ENCODE assay signal across 25 cellular contexts in the genomic region with DNA sequence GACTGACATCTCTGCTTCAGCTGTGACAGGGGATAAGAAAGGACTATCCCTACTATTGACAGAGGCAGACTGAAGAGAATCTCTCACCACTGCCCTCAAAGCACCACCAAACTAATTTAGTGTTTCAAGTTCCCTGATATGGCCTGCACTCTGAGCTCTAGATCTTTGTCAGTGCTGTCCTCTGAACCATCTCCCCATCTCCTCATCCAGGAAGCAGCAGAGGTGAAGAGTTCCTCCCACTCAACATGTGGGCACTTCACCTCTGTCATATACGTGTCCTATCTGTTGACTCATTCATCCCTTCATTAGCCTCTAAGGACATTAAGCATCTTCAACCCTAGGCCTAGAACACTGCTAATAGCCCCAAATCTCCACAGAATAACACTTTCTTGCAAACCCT. TPM values are rescaled to one million over a fixed set of nuclear protein-coding genes. Genes with fewer than 3 reads are reported as not detected.
DNase-seq lines count a peak whose midpoint lies in the region; ATAC-seq and TF ChIP-seq lines count a peak whose summit lies in the region.
"Had no signal": no experiment of that assay in that cellular context is flagged by ENCODE, and none has a peak within 500 bp of the region (broad histone marks: within the 10 kb centered on the region; RNA-seq: fewer than 3 reads in every experiment).

No MANE protein-coding gene starts in this region.

- POLR2A ChIA-PET in Panc1 (lab: Charles Lee), result interaction anchor here (0.6 kb wide), 1 partner anchor 337 kb away, joined by 7 read pairs; no protein-coding TSS in a partner anchor

- peak; percentile 34 to 39 for ATAC-seq in CD4-positive, CD25-positive, alpha-beta regulatory T cell (ENCODE audit: low read depth in 2 of 2)
- ATAC-seq in Panc1 (no peak), gastrocnemius medialis (no peak), GM18520 (IDR thresholded peaks at IDR 0.05; ENCODE audit: unreplicated experiment) (no peak), HG02610 (IDR thresholded peaks at IDR 0.05; ENCODE audit: unreplicated experiment) (no peak)
- ATAC-seq: left colon, SK-N-SH treated with all-trans-retinoic acid at 6 μM for 48 hours had no signal

- CTCF ChIA-PET in Panc1 (lab: Charles Lee), result no interaction called here

- TF ChIP-seq POLR2A in gastrocnemius medialis (IDR thresholded peaks at IDR 0.05), result no peak

- H3K27me3 ChIP-seq in CD4-positive, CD25-positive, alpha-beta regulatory T cell (ENCODE audit: control insufficient read depth, insufficient read depth, low read length), result no peaks in the 10 kb centered on the region
- H3K27me3 ChIP-seq in Panc1 (ENCODE audit: control insufficient read depth, insufficient read depth, low read length) (no peaks in the 10 kb centered on the region), gastrocnemius medialis (no peaks in the 10 kb centered on the region)
- H3K27me3 ChIP-seq: BE2C, colonic mucosa, upper lobe of left lung had no signal

- TF ChIP-seq CTCF in Panc1 (IDR thresholded peaks at IDR 0.05), result no peak
- no peak for TF ChIP-seq CTCF in nephron progenitor cell (IDR thresholded peaks at IDR 0.05)
- TF ChIP-seq CTCF in gastrocnemius medialis (IDR thresholded peaks at IDR 0.05 in 4 of 5, conservative IDR thresholded peaks at IDR 0.05 in 1 of 5), result no peak

- peaks cover 47% of the 10 kb centered on the region for H3K36me3 Mint-ChIP-seq in T-helper 1 cell treated with Interleukin-12 subunit alpha and Interleukin-12 subunit beta and Interleukin-4 antibody, amounts not matched to agents 30 μg/mL and 1 μg/mL, for 36 hours (ENCODE audit: low read depth)
- peaks cover 21% of the 10 kb centered on the region for H3K36me3 Mint-ChIP-seq in CD4-positive, CD25-positive, alpha-beta regulatory T cell
- peaks cover 49% of the 10 kb centered on the region for H3K36me3 Mint-ChIP-seq in nephron progenitor cell (ENCODE audit: low read depth)

- H3K36me3 ChIP-seq in CD4-positive, CD25-positive, alpha-beta regulatory T cell (ENCODE audit: control insufficient read depth, insufficient read depth, low read length), result peaks cover 2% of the 10 kb centered on the region
- H3K36me3 ChIP-seq in Panc1 (ENCODE audit: control insufficient read depth, insufficient read depth, low read length), result peaks cover 38% of the 10 kb centered on the region
- H3K36me3 ChIP-seq in gastrocnemius medialis, result no peaks in the 10 kb centered on the region
- H3K36me3 ChIP-seq: colonic mucosa had no signal

- no peaks in the 10 kb centered on the region for H3K9me3 ChIP-seq in CD4-positive, CD25-positive, alpha-beta regulatory T cell (ENCODE audit: control insufficient read depth in 2 of 2, low read length in 2 of 2)
- H3K9me3 ChIP-seq in Panc1 (ENCODE audit: control insufficient read depth, insufficient read depth, low read depth, low read length) (no peaks in the 10 kb centered on the region), gastrocnemius medialis (no peaks in the 10 kb centered on the region)
- H3K9me3 ChIP-seq: BE2C, colonic mucosa, upper lobe of left lung had no signal

- in situ Hi-C loops in Panc1 (cut with HindIII; ENCODE audit: low pct_unique_long_range_greater_than_20kb, low sequenced_read_pairs), result no loop called here
- in situ Hi-C loops in gastrocnemius medialis (cut with MboI; ENCODE audit: low sequenced_read_pairs in 4 of 4), result no loop called here

- H3K27ac ChIP-seq in CD4-positive, CD25-positive, alpha-beta regulatory T cell (ENCODE audit: insufficient read depth, low read length, poor library complexity, severe bottlenecking), result peak overlapping the region; percentile 39
- no peak overlapping the region for H3K27ac ChIP-seq in Panc1 (ENCODE audit: low read length)
- no peak overlapping the region for H3K27ac ChIP-seq in gastrocnemius medialis
- H3K27ac ChIP-seq: colonic mucosa, upper lobe of left lung had no signal

- intact Hi-C loops in Panc1 (cut with micrococcal nuclease; ENCODE audit: unreplicated experiment), result no loop called here
- intact Hi-C loops in gastrocnemius medialis (cut with DNase I; ENCODE audit: low total_unique reads), result no loop called here

- H3K4me1 Mint-ChIP-seq in T-helper 1 cell treated with Interleukin-12 subunit alpha and Interleukin-12 subunit beta and Interleukin-4 antibody, amounts not matched to agents 30 μg/mL and 1 μg/mL, for 36 hours (ENCODE audit: low read depth), result peaks cover 31% of the 10 kb centered on the region
- H3K4me1 Mint-ChIP-seq in CD4-positive, CD25-positive, alpha-beta regulatory T cell, result peaks cover 14 to 39% (median 20%) of the 10 kb centered on the region in 4 donors
- H3K4me1 Mint-ChIP-seq in nephron progenitor cell, result no peaks in the 10 kb centered on the region
- H3K4me1 Mint-ChIP-seq: H9 had no signal

- H3K4me3 Mint-ChIP-seq in T-helper 1 cell treated with Interleukin-12 subunit alpha and Interleukin-12 subunit beta and Interleukin-4 antibody, amounts not matched to agents 30 μg/mL and 1 μg/mL, for 36 hours, result no peak overlapping the region
- H3K4me3 Mint-ChIP-seq in CD4-positive, CD25-positive, alpha-beta regulatory T cell, result peak overlapping the region in 1 of 4 donors; percentile 29
- H3K4me3 Mint-ChIP-seq in nephron progenitor cell, result no peak overlapping the region
- H3K4me3 Mint-ChIP-seq: activated T-cell treated with anti-CD3 and anti-CD28 coated beads, Interleukin-2, amount 50 U/mL, for 72 hours; brain; H9; neural crest cell had no signal

- DNase-seq in T-helper 1 cell (no peak), Panc1 (ENCODE audit: low read depth, low spot score) (no peak), nephron progenitor cell (no peak), gastrocnemius medialis (no peak)
- peak in 1 of 3 donors; percentile 12 for DNase-seq in CD4-positive, CD25-positive, alpha-beta regulatory T cell
- DNase-seq: activated T-cell treated with anti-CD3 and anti-CD28 coated beads, Interleukin-2, amount 50 U/mL, for 72 hours; BE2C; colonic mucosa; H9; left colon; midbrain; NCI-H1436 treated with DMSO at 0.1 percent for 48 hours; NCI-H2171; NCI-H526; stimulated activated CD4-positive, alpha-beta T cell treated with anti-CD3 and anti-CD28 coated beads, Interleukin-4, amount 100 ng/mL, for 24 hours; upper lobe of left lung had no signal

- peak overlapping the region; percentile 80 for H3K27ac Mint-ChIP-seq in T-helper 1 cell treated with Interleukin-12 subunit alpha and Interleukin-12 subunit beta and Interleukin-4 antibody, amounts not matched to agents 30 μg/mL and 1 μg/mL, for 36 hours
- H3K27ac Mint-ChIP-seq in CD4-positive, CD25-positive, alpha-beta regulatory T cell, result peak overlapping the region; percentile 22 to 68 (median 39)
- H3K27ac Mint-ChIP-seq in nephron progenitor cell, result peak overlapping the region; percentile 4
- H3K27ac Mint-ChIP-seq: activated T-cell treated with anti-CD3 and anti-CD28 coated beads, Interleukin-2, amount 50 U/mL, for 72 hours; H9 had no signal

- TSS peak; percentile 23 for BruUV-seq in Panc1 (replicated peaks; lab: Mats Ljungman, UMichigan)

- peaks cover 22% of the 10 kb centered on the region for H3K4me1 ChIP-seq in CD4-positive, CD25-positive, alpha-beta regulatory T cell (ENCODE audit: control insufficient read depth, insufficient read depth, low read length, poor library complexity, severe bottlenecking)
- H3K4me1 ChIP-seq in Panc1 (ENCODE audit: control insufficient read depth, insufficient read depth, low read length) (no peaks in the 10 kb centered on the region), gastrocnemius medialis (no peaks in the 10 kb centered on the region)
- H3K4me1 ChIP-seq: colonic mucosa, upper lobe of left lung had no signal

- H3K4me3 ChIP-seq in CD4-positive, CD25-positive, alpha-beta regulatory T cell (ENCODE audit: low read depth, low read length), result peak overlapping the region; percentile 7
- no peak overlapping the region for H3K4me3 ChIP-seq in Panc1 (ENCODE audit: low read depth in 2 of 2, low read length in 2 of 2)
- H3K4me3 ChIP-seq in gastrocnemius medialis, result no peak overlapping the region
- H3K4me3 ChIP-seq: colonic mucosa, skin epidermis, upper lobe of left lung had no signal

- no peaks in the 10 kb centered on the region for H3K9me3 Mint-ChIP-seq in T-helper 1 cell treated with Interleukin-12 subunit alpha and Interleukin-12 subunit beta and Interleukin-4 antibody, amounts not matched to agents 30 μg/mL and 1 μg/mL, for 36 hours
- H3K9me3 Mint-ChIP-seq in CD4-positive, CD25-positive, alpha-beta regulatory T cell, result no peaks in the 10 kb centered on the region
- no peaks in the 10 kb centered on the region for H3K9me3 Mint-ChIP-seq in nephron progenitor cell
- H3K9me3 Mint-ChIP-seq: activated T-cell treated with anti-CD3 and anti-CD28 coated beads, Interleukin-2, amount 50 U/mL, for 72 hours; brain; H9; neural crest cell had no signal

- H3K27me3 Mint-ChIP-seq in T-helper 1 cell treated with Interleukin-12 subunit alpha and Interleukin-12 subunit beta and Interleukin-4 antibody, amounts not matched to agents 30 μg/mL and 1 μg/mL, for 36 hours (ENCODE audit: low read depth), result no peaks in the 10 kb centered on the region
- no peaks in the 10 kb centered on the region for H3K27me3 Mint-ChIP-seq in CD4-positive, CD25-positive, alpha-beta regulatory T cell
- H3K27me3 Mint-ChIP-seq in nephron progenitor cell (ENCODE audit: low read depth, poor library complexity), result no peaks in the 10 kb centered on the region
- H3K27me3 Mint-ChIP-seq: brain had no signal

RNA-seq across cellular contexts. Expression of a gene that starts 14.1 kb away (rescaled TPM):
- total RNA-seq in CD4-positive, CD25-positive, alpha-beta regulatory T cell, result 14.8 TPM
- polyA plus RNA-seq in CD4-positive, CD25-positive, alpha-beta regulatory T cell, result 10 to 100 TPM; 33.0 to 40.3 (median 35.6) TPM
- total RNA-seq in Panc1 (2021; ENCODE audit: unreplicated experiment) (10.8 TPM), gastrocnemius medialis (10 to 100 TPM; 34.5 to 57.2 (median 41.4) TPM)
- 13.7 TPM for polyA plus RNA-seq in Panc1 (2012; ENCODE audit: insufficient read length)

RNA-seq across cellular contexts. Expression of a gene that starts 19.2 kb away (rescaled TPM):
- total RNA-seq in CD4-positive, CD25-positive, alpha-beta regulatory T cell, result 3.6 TPM
- 1 to 10 TPM; 2.1 to 4.2 (median 3.5) TPM for polyA plus RNA-seq in CD4-positive, CD25-positive, alpha-beta regulatory T cell
- total RNA-seq in Panc1 (2021; ENCODE audit: unreplicated experiment) (115 TPM), gastrocnemius medialis (10 to 100 TPM in 1 of 4 donors, 1 to 10 TPM in 3; 1.6 to 11.3 (median 4.6) TPM)
- polyA plus RNA-seq in Panc1 (2012; ENCODE audit: insufficient read length), result 41.1 TPM

RNA-seq across cellular contexts. Expression of a gene that starts 19.6 kb away (rescaled TPM):
- total RNA-seq in CD4-positive, CD25-positive, alpha-beta regulatory T cell, result 24.5 TPM
- 10 to 100 TPM; 48.8 to 61.7 (median 56.4) TPM for polyA plus RNA-seq in CD4-positive, CD25-positive, alpha-beta regulatory T cell
- 46.3 TPM for total RNA-seq in Panc1 (2021; ENCODE audit: unreplicated experiment)
- 39.7 TPM for polyA plus RNA-seq in Panc1 (2012; ENCODE audit: insufficient read length)
- 10 to 100 TPM; 14.2 to 23.2 (median 18.9) TPM for total RNA-seq in gastrocnemius medialis

RNA-seq across cellular contexts. Expression of a gene that starts 39.2 kb away (rescaled TPM):
- 9.8 TPM for total RNA-seq in CD4-positive, CD25-positive, alpha-beta regulatory T cell
- 1 to 10 TPM in 3 of 4 donors, under 1 TPM in 1; 0.96 to 4.0 (median 2.9) TPM for polyA plus RNA-seq in CD4-positive, CD25-positive, alpha-beta regulatory T cell
- total RNA-seq in Panc1 (2021; ENCODE audit: unreplicated experiment) (0.15 TPM), gastrocnemius medialis (under 1 TPM in 3 of 4 donors, not detected in 1; 0.36 to 0.86 (median 0.72) TPM)
- 0.15 TPM for polyA plus RNA-seq in Panc1 (2012; ENCODE audit: insufficient read length)
- total RNA-seq: A172, H9, pulmonary artery endothelial cell had no signal

Comparison
In these comparisons a context has a peak if more than half of its experiments do, and no peak if none do; other contexts are left out.
1. H3K27ac Mint-ChIP-seq: peak in every context shown above with its lines; median percentile 80 in T-helper 1 cell treated with Interleukin-12 subunit alpha and Interleukin-12 subunit beta and Interleukin-4 antibody, amounts not matched to agents 30 μg/mL and 1 μg/mL, for 36 hours; 39 in CD4-positive, CD25-positive, alpha-beta regulatory T cell; 4 in nephron progenitor cell.
2. ATAC-seq: peak in CD4-positive, CD25-positive, alpha-beta regulatory T cell (2 of 2); none in Panc1 (single experiment), gastrocnemius medialis (0 of 2), GM18520 (single experiment) and HG02610 (single experiment).